In the genomic region with DNA sequence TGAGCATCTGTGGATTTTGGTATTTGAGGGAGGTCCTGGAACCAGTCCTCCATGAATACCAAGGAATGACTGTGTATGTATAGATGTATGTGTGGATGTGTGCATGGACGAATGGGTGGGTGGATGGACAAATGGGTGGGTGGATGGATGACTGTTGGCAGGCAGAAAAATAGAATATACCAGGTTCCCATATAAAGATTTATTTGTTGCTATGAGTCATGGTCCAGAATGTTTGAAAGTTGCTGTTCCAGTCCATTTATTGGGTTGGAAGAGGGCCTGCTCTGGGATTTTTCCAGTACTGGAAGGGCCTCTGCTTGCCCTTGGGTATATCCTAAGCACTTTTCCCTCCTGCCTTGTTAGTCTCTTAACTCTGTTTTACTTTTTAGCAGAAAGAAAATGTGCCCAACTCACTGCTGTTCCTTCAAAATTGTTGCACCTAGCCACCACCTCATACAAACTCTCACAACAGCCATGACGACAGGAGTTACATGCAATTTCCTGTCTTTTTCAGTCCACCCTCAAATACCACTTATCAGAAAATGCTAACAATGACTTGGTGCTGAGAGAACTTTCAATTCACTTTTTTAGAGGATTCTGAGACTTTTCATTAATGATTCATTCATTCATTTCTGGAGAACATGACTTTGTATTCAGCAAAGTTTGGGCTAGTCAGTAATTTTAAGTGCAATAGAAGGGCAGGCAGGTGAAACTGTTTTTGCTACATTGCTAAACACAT, we compare ENCODE assay signal across 11 cellular contexts.
DNase-seq lines count a peak whose midpoint lies in the region; ATAC-seq and TF ChIP-seq lines count a peak whose summit lies in the region.
"Had no signal": no experiment of that assay in that cellular context is flagged by ENCODE, and none has a peak within 500 bp of the region (broad histone marks: within the 10 kb centered on the region; RNA-seq: fewer than 3 reads in every experiment).

No MANE protein-coding gene starts in this region.

- in situ Hi-C loops in Panc1 (cut with HindIII; ENCODE audit: low pct_unique_long_range_greater_than_20kb, low sequenced_read_pairs) = no loop called here

- POLR2A ChIA-PET in Panc1 (lab: Charles Lee) = no interaction called here

- H3K4me3 ChIP-seq in Panc1 (ENCODE audit: low read depth in 2 of 2, low read length in 2 of 2) = no peak overlapping the region
- H3K4me3 ChIP-seq in rectal smooth muscle tissue (ENCODE audit: low read length) = no peak overlapping the region
- no peak overlapping the region for H3K4me3 ChIP-seq in osteoblast (ENCODE audit: insufficient read depth, low read length)

- H3K4me1 ChIP-seq in Panc1 (ENCODE audit: control insufficient read depth, insufficient read depth, low read length) = peaks cover 82% of the 10 kb centered on the region
- peaks cover 49% of the 10 kb centered on the region for H3K4me1 ChIP-seq in rectal smooth muscle tissue (ENCODE audit: control insufficient read depth, insufficient read depth, low read length)
- peaks cover 11% of the 10 kb centered on the region for H3K4me1 ChIP-seq in osteoblast (ENCODE audit: insufficient read depth, low read length)

- peak; percentile 45 for DNase-seq in GF-D8 (lab: John Stamatoyannopoulos, UW)
- DNase-seq in Panc1 (ENCODE audit: low read depth, low spot score) = no peak
- DNase-seq in ureter (ENCODE audit: low spot score) = no peak
- no peak for DNase-seq in A172 (ENCODE audit: low spot score)
- DNase-seq in OCI-M2 (lab: John Stamatoyannopoulos, UW; ENCODE audit: unreplicated experiment) = no peak
- no peak for DNase-seq in osteoblast (ENCODE audit: insufficient read length, low spot score, missing footprints)
- DNase-seq: DMS53, glutamatergic neuron, mammary epithelial cell had no signal

- H4K20me1 ChIP-seq in osteoblast (ENCODE audit: insufficient read depth, low read length) = no peaks in the 10 kb centered on the region

- H3K4me2 ChIP-seq in osteoblast (ENCODE audit: insufficient read depth, low read length) = no peak overlapping the region

- H3K9ac ChIP-seq in rectal smooth muscle tissue (ENCODE audit: low read length) = no peak overlapping the region

- TSS peak; percentile 23 for BruUV-seq in Panc1 (replicated peaks; lab: Mats Ljungman, UMichigan)

- H3K27ac ChIP-seq in Panc1 (ENCODE audit: low read length) = peak overlapping the region; percentile 72
- peak overlapping the region; percentile 56 for H3K27ac ChIP-seq in rectal smooth muscle tissue (ENCODE audit: low read depth, low read length)
- H3K27ac ChIP-seq in osteoblast (ENCODE audit: low read depth, low read length) = no peak overlapping the region

- no peak for TF ChIP-seq CTCF in Panc1 (IDR thresholded peaks at IDR 0.05)
- TF ChIP-seq CTCF in osteoblast (IDR thresholded peaks at IDR 0.05; ENCODE audit: extremely low read depth, low read depth, low read length) = no peak

- intact Hi-C loops in Panc1 (cut with micrococcal nuclease; ENCODE audit: unreplicated experiment) = no loop called here

- H3K9me3 ChIP-seq in Panc1 (ENCODE audit: control insufficient read depth, insufficient read depth, low read depth, low read length) (no peaks in the 10 kb centered on the region), osteoblast (ENCODE audit: low read depth, low read length) (no peaks in the 10 kb centered on the region)

- H3K36me3 ChIP-seq in Panc1 (ENCODE audit: control insufficient read depth, insufficient read depth, low read length) = no peaks in the 10 kb centered on the region
- no peaks in the 10 kb centered on the region for H3K36me3 ChIP-seq in rectal smooth muscle tissue (ENCODE audit: control insufficient read depth, insufficient read depth, low read length)
- H3K36me3 ChIP-seq in osteoblast (ENCODE audit: insufficient read depth, low read length) = no peaks in the 10 kb centered on the region

- peak; percentile 47 for ATAC-seq in GM21576 (IDR thresholded peaks at IDR 0.05; ENCODE audit: unreplicated experiment)
- ATAC-seq in Panc1 = no peak; the same call in 1 of the 2 replicates

- H3K27me3 ChIP-seq in Panc1 (ENCODE audit: control insufficient read depth, insufficient read depth, low read length) (no peaks in the 10 kb centered on the region), rectal smooth muscle tissue (ENCODE audit: control insufficient read depth, insufficient read depth, low read length) (no peaks in the 10 kb centered on the region), osteoblast (ENCODE audit: insufficient read depth, low read length) (no peaks in the 10 kb centered on the region)

- no peak overlapping the region for H2AFZ ChIP-seq in osteoblast (ENCODE audit: low read length)

- no peaks in the 10 kb centered on the region for H3K79me2 ChIP-seq in osteoblast (ENCODE audit: insufficient read depth, low read length)

- CTCF ChIA-PET in Panc1 (lab: Charles Lee) = no interaction called here
